ENCODE assay signal across 8 cellular contexts in genomic region chr9:133787749-133788015, GRCh38. TPM values are rescaled to one million over a fixed set of nuclear protein-coding genes. Genes with fewer than 3 reads are reported as not detected.
A peak's percentile ranks its signal among the peaks of the same experiment; 100 is the strongest.
DNase-seq lines count a peak whose midpoint lies in the region; ATAC-seq, FAIRE-seq and TF ChIP-seq lines count a peak whose summit lies in the region.
"Had no signal": no experiment of that assay in that cellular context is flagged by ENCODE, and none has a peak within 500 bp of the region (broad histone marks: within the 10 kb centered on the region; RNA-seq: fewer than 3 reads in every experiment).

No MANE protein-coding gene starts in this region.

- no peaks in the 10 kb centered on the region for H3K36me3 Mint-ChIP-seq in activated naive CD8-positive, alpha-beta T cell treated with anti-CD3 and anti-CD28 coated beads for 36 hours
- H3K36me3 Mint-ChIP-seq in natural killer cell = no peaks in the 10 kb centered on the region
- H3K36me3 Mint-ChIP-seq in HFFc6 (ENCODE audit: low read depth) = peaks cover 12% of the 10 kb centered on the region

- H3K4me3 Mint-ChIP-seq in activated naive CD8-positive, alpha-beta T cell treated with anti-CD3 and anti-CD28 coated beads for 36 hours = no peak overlapping the region
- H3K4me3 Mint-ChIP-seq in natural killer cell = no peak overlapping the region
- H3K4me3 Mint-ChIP-seq in HFFc6 = no peak overlapping the region

- H3K27me3 ChIP-seq in vagina = no peaks in the 10 kb centered on the region

- H3K27me3 Mint-ChIP-seq in activated naive CD8-positive, alpha-beta T cell treated with anti-CD3 and anti-CD28 coated beads for 36 hours = peaks cover 15% of the 10 kb centered on the region
- H3K27me3 Mint-ChIP-seq in natural killer cell (ENCODE audit: low read depth in 2 of 2) = no peaks in the 10 kb centered on the region
- H3K27me3 Mint-ChIP-seq in HFFc6 (ENCODE audit: insufficient read depth) = peaks cover 7% of the 10 kb centered on the region

- H3K27ac Mint-ChIP-seq in activated naive CD8-positive, alpha-beta T cell treated with anti-CD3 and anti-CD28 coated beads for 36 hours = no peak overlapping the region
- H3K27ac Mint-ChIP-seq in natural killer cell = no peak overlapping the region
- H3K27ac Mint-ChIP-seq in HFFc6 = no peak overlapping the region

- H3K4me1 Mint-ChIP-seq in activated naive CD8-positive, alpha-beta T cell treated with anti-CD3 and anti-CD28 coated beads for 36 hours = peaks cover 1% of the 10 kb centered on the region
- H3K4me1 Mint-ChIP-seq in natural killer cell = peaks cover 0 to 8% of the 10 kb centered on the region in 2 donors
- H3K4me1 Mint-ChIP-seq in HFFc6 (ENCODE audit: low read depth) = no peaks in the 10 kb centered on the region

- ATAC-seq in HG02885 (IDR thresholded peaks at IDR 0.05; ENCODE audit: poor library complexity, unreplicated experiment) (peak; percentile 80), natural killer cell (peak in 2 of 3 donors; percentile 35 to 50), HG03097 (IDR thresholded peaks at IDR 0.05; ENCODE audit: low FRiP score, unreplicated experiment) (no peak)

- H3K9me3 Mint-ChIP-seq in activated naive CD8-positive, alpha-beta T cell treated with anti-CD3 and anti-CD28 coated beads for 36 hours = no peaks in the 10 kb centered on the region
- H3K9me3 Mint-ChIP-seq in natural killer cell = no peaks in the 10 kb centered on the region
- H3K9me3 Mint-ChIP-seq in HFFc6 = no peaks in the 10 kb centered on the region

- peak; percentile 86 for FAIRE-seq in GM18507 (lab: Jason Lieb, UNC)
- FAIRE-seq: colon had no signal

- intact Hi-C loops in natural killer cell (cut with micrococcal nuclease) (no loop called here), vagina (cut with DNase I) (no loop called here)

- no peak overlapping the region for H3K27ac ChIP-seq in vagina

- H3K36me3 ChIP-seq in vagina = peaks cover 0 to 3% of the 10 kb centered on the region in 2 donors

- TF ChIP-seq CTCF in natural killer cell (IDR thresholded peaks at IDR 0.05) (no peak), HFFc6 (IDR thresholded peaks at IDR 0.05) (no peak), vagina (IDR thresholded peaks at IDR 0.05) (no peak)

- peak; percentile 76 for DNase-seq in GM18507 (ENCODE audit: extremely low spot score, insufficient read length, low read depth)
- DNase-seq in activated naive CD8-positive, alpha-beta T cell treated with anti-CD3 and anti-CD28 coated beads for 36 hours = peak; percentile 24
- no peak for DNase-seq in natural killer cell
- DNase-seq in HFFc6 = no peak
- no peak for DNase-seq in vagina (ENCODE audit: extremely low spot score in 2 of 2)

- no peak for TF ChIP-seq POLR2A in vagina (IDR thresholded peaks at IDR 0.05)

- H3K9me3 ChIP-seq in vagina = no peaks in the 10 kb centered on the region

- peaks cover under 1% of the 10 kb centered on the region for H3K4me1 ChIP-seq in vagina

- H3K4me3 ChIP-seq in vagina = no peak overlapping the region

RNA-seq across cellular contexts. Expression of gene SARDH, which starts 49.5 kb away (rescaled TPM):
- 1 to 10 TPM; 2.3 to 2.7 TPM for total RNA-seq in activated naive CD8-positive, alpha-beta T cell treated with anti-CD3 and anti-CD28 coated beads for 36 hours
- total RNA-seq in natural killer cell (1 to 10 TPM; 2.2 to 6.8 (median 4.1) TPM), vagina (2.0 TPM)
- 1 to 10 TPM in 4 of 6 experiments, under 1 TPM in 2; 0.24 to 5.1 (median 4.1) TPM for total RNA-seq in HFFc6 (2021; fragmentation: NEBNext Ultra II Directional; extraction: Animal tissue kit (Norgen Biotek cat#: 25700))

Comparison
In these comparisons a context has a peak if more than half of its experiments do, and no peak if none do; other contexts are left out.
1. DNase-seq: peak in GM18507 (single experiment) and activated naive CD8-positive, alpha-beta T cell treated with anti-CD3 and anti-CD28 coated beads for 36 hours (single experiment); none in natural killer cell (single experiment), HFFc6 (single experiment) and vagina (0 of 2).